Comparison of ENCODE assay signal across 7 cellular contexts in genomic region chr19:19627442-19627715, GRCh38. TPM values are rescaled to one million over a fixed set of nuclear protein-coding genes. Genes with fewer than 3 reads are reported as not detected.
DNase-seq lines count a peak whose midpoint lies in the region; ATAC-seq and TF ChIP-seq lines count a peak whose summit lies in the region.
"Had no signal": no experiment of that assay in that cellular context is flagged by ENCODE, and none has a peak within 500 bp of the region (broad histone marks: within the 10 kb centered on the region; RNA-seq: fewer than 3 reads in every experiment).

No MANE protein-coding gene starts in this region.

- no peak for DNase-seq in PC-3
- no peak for DNase-seq in left lung
- DNase-seq in dermis blood vessel endothelial cell: no peak
- no peak for DNase-seq in SHP77 treated with DMSO at 0.1 percent for 48 hours (lab: John Stamatoyannopoulos, UW)

- peak overlapping the region; percentile 88 for H3K9ac ChIP-seq in BLaER1
- peak overlapping the region; percentile 95 for H3K9ac ChIP-seq in PC-3 (ENCODE audit: low read length)

- H3K27me3 ChIP-seq in BLaER1: no peaks in the 10 kb centered on the region
- no peaks in the 10 kb centered on the region for H3K27me3 ChIP-seq in PC-3 (ENCODE audit: low read length)
- peaks cover 0 to 11% of the 10 kb centered on the region in 2 donors for H3K27me3 ChIP-seq in left lung

- no peaks in the 10 kb centered on the region for H3F3A ChIP-seq in PC-3 (ENCODE audit: low read length, unreplicated experiment)

- POLR2A ChIA-PET in PC-3 (lab: Charles Lee; ENCODE audit: unreplicated experiment): no interaction called here

- ATAC-seq in PC-3: no peak
- ATAC-seq in left lung: no peak
- no peak for ATAC-seq in GM18502 (IDR thresholded peaks at IDR 0.05; ENCODE audit: poor library complexity, unreplicated experiment)

- CTCF ChIA-PET in PC-3 (lab: Charles Lee): no interaction called here

- BruUV-seq in PC-3 (replicated peaks; lab: Mats Ljungman, UMichigan): no TSS peak

- H3K4me1 ChIP-seq in BLaER1 (peaks cover 48% of the 10 kb centered on the region), PC-3 (ENCODE audit: insufficient read depth, low read length) (peaks cover 13% of the 10 kb centered on the region), left lung (peaks cover 7 to 21% of the 10 kb centered on the region in 2 donors)

- no peak for TF ChIP-seq CTCF in PC-3 (conservative IDR thresholded peaks at IDR 0.05; ENCODE audit: low read depth, low read length)
- no peak for TF ChIP-seq CTCF in left lung (IDR thresholded peaks at IDR 0.05)

- H2AFZ ChIP-seq in PC-3 (ENCODE audit: low read length): peak overlapping the region; percentile 89

- intact Hi-C loops in PC-3 (cut with micrococcal nuclease) (no loop called here), left lung (cut with DNase I) (no loop called here)

- H3K36me3 ChIP-seq in BLaER1 (peaks cover 55% of the 10 kb centered on the region), PC-3 (ENCODE audit: low read depth, low read length) (no peaks in the 10 kb centered on the region; the same call in 1 of the 2 replicates), left lung (peaks cover 0 to 51% of the 10 kb centered on the region in 2 donors)

- H3K4me3 ChIP-seq in BLaER1 (peak overlapping the region; percentile 93), PC-3 (ENCODE audit: low read length) (peak overlapping the region; percentile 84), left lung (peak overlapping the region; percentile 50 to 53)

- H3K79me2 ChIP-seq in PC-3 (ENCODE audit: low read length): peaks cover 16% of the 10 kb centered on the region

- H3K4me2 ChIP-seq in BLaER1: peak overlapping the region; percentile 90
- H3K4me2 ChIP-seq in PC-3 (ENCODE audit: low read length): peak overlapping the region; percentile 83

- H3K27ac ChIP-seq in BLaER1 (peak overlapping the region; percentile 86), PC-3 (ENCODE audit: low read length) (peak overlapping the region; percentile 83; the same call in 1 of the 2 replicates), left lung (peak overlapping the region in 1 of 2 donors; percentile 65)

- H3K9me2 ChIP-seq in PC-3 (replicated peaks; ENCODE audit: low read length): no peaks in the 10 kb centered on the region

- peaks cover 10% of the 10 kb centered on the region; the same call in 1 of the 2 replicates for H4K20me1 ChIP-seq in BLaER1
- H4K20me1 ChIP-seq in PC-3 (ENCODE audit: low read length): no peaks in the 10 kb centered on the region

- H3K9me3 ChIP-seq in BLaER1: no peaks in the 10 kb centered on the region
- no peaks in the 10 kb centered on the region for H3K9me3 ChIP-seq in PC-3 (ENCODE audit: low read length)
- H3K9me3 ChIP-seq in left lung: no peaks in the 10 kb centered on the region

RNA-seq across cellular contexts. Expression of gene LPAR2, which starts 0.6 kb away (rescaled TPM):
- total RNA-seq in PC-3 (2014; rRNA removed) (26.6 and 31.0 TPM in 2 replicates), left lung (10 to 100 TPM; 16.1 to 36.2 TPM), dermis blood vessel endothelial cell (0.42 and 1.0 TPM in 2 replicates)

RNA-seq across cellular contexts. Expression of gene PBX4, which starts 8.9 kb away (rescaled TPM):
- total RNA-seq in PC-3 (2014; rRNA removed) (6.9 TPM in 2 replicates), left lung (1 to 10 TPM; 1.8 to 3.4 TPM), dermis blood vessel endothelial cell (0.05 TPM in 1 of 2 replicates, not detected in the other)
- total RNA-seq: dermis microvascular lymphatic vessel endothelial cell had no signal

RNA-seq across cellular contexts. Expression of gene GMIP, which starts 16.1 kb away (rescaled TPM):
- total RNA-seq in PC-3 (2014; rRNA removed) (6.3 and 11.1 TPM in 2 replicates), left lung (10 to 100 TPM; 21.5 to 57.2 TPM), dermis blood vessel endothelial cell (6.5 and 12.6 TPM in 2 replicates)

RNA-seq across cellular contexts. Expression of gene ATP13A1, which starts 36.1 kb away (rescaled TPM):
- total RNA-seq in PC-3 (2014; rRNA removed): 48.5 and 58.2 TPM in 2 replicates
- total RNA-seq in left lung: 10 to 100 TPM; 51.2 to 74.8 TPM
- 36.8 and 188 TPM in 2 replicates for total RNA-seq in dermis blood vessel endothelial cell

RNA-seq across cellular contexts. Expression of gene ZNF101, which starts 41.3 kb away (rescaled TPM):
- total RNA-seq in PC-3 (2014; rRNA removed) (11.0 and 11.3 TPM in 2 replicates), left lung (10 to 100 TPM in 1 of 2 donors, 1 to 10 TPM in 1; 9.7 to 13.6 TPM), dermis blood vessel endothelial cell (15.9 and 20.4 TPM in 2 replicates)
